ENCODE assay signal across 11 cellular contexts in genomic region chr2:128395640-128396499, GRCh38.
A peak's percentile ranks its signal among the peaks of the same experiment; 100 is the strongest.
DNase-seq lines count a peak whose midpoint lies in the region; ATAC-seq and TF ChIP-seq lines count a peak whose summit lies in the region.
"Had no signal": no experiment of that assay in that cellular context is flagged by ENCODE, and none has a peak within 500 bp of the region (broad histone marks: within the 10 kb centered on the region; RNA-seq: fewer than 3 reads in every experiment).

No MANE protein-coding gene starts in this region.

- H3K36me3 ChIP-seq in SK-N-MC (ENCODE audit: insufficient read depth, low read length) = no peaks in the 10 kb centered on the region
- H3K36me3 ChIP-seq in osteoblast (ENCODE audit: insufficient read depth, low read length) = no peaks in the 10 kb centered on the region
- H3K36me3 ChIP-seq: HAP-1 had no signal

- no peaks in the 10 kb centered on the region for H3K9me3 ChIP-seq in SK-N-MC (ENCODE audit: low read depth, low read length)
- H3K9me3 ChIP-seq in osteoblast (ENCODE audit: low read depth, low read length) = no peaks in the 10 kb centered on the region
- H3K9me3 ChIP-seq: HAP-1 had no signal

- H3K27ac ChIP-seq in SK-N-MC = peak overlapping the region; percentile 73
- H3K27ac ChIP-seq in foreskin keratinocyte = no peak overlapping the region
- H3K27ac ChIP-seq in osteoblast (ENCODE audit: low read depth, low read length) = no peak overlapping the region
- no peak overlapping the region for H3K27ac ChIP-seq in substantia nigra (ENCODE audit: low read depth, low read length, poor library complexity, severe bottlenecking)

- no peaks in the 10 kb centered on the region for H4K20me1 ChIP-seq in osteoblast (ENCODE audit: insufficient read depth, low read length)

- peak overlapping the region; percentile 3 for H3K9ac ChIP-seq in SK-N-MC (ENCODE audit: insufficient read length)

- no peak overlapping the region for H3K4me2 ChIP-seq in osteoblast (ENCODE audit: insufficient read depth, low read length)

- no peaks in the 10 kb centered on the region for H3K79me2 ChIP-seq in osteoblast (ENCODE audit: insufficient read depth, low read length)

- ATAC-seq in foreskin keratinocyte = peak; percentile 71
- ATAC-seq: activated CD8-positive, alpha-beta T cell treated with anti-CD3 and anti-CD28 coated beads for 36 hours had no signal

- H3K4me3 ChIP-seq in SK-N-MC (no peak overlapping the region), osteoblast (ENCODE audit: insufficient read depth, low read length) (no peak overlapping the region)
- H3K4me3 ChIP-seq: HAP-1 had no signal

- peak; percentile 55 for DNase-seq in EH (ENCODE audit: low read depth)
- no peak for DNase-seq in SK-N-MC (ENCODE audit: low read depth, low spot score)
- peak; percentile 68 to 80 for DNase-seq in foreskin keratinocyte
- peak; percentile 73 for DNase-seq in osteoblast (ENCODE audit: insufficient read length, low spot score, missing footprints)
- no peak for DNase-seq in SIG-M5 (lab: John Stamatoyannopoulos, UW)
- no peak for DNase-seq in DMS 273 treated with DMSO at 0.1 percent for 48 hours (lab: John Stamatoyannopoulos, UW)
- no peak for DNase-seq in substantia nigra (lab: John Stamatoyannopoulos, UW)
- no peak for DNase-seq in NCI-H748 (lab: John Stamatoyannopoulos, UW; ENCODE audit: unreplicated experiment)
- DNase-seq: activated CD8-positive, alpha-beta T cell treated with anti-CD3 and anti-CD28 coated beads for 36 hours; C1 segment of cervical spinal cord had no signal

- peaks cover 26% of the 10 kb centered on the region for H3K4me1 ChIP-seq in foreskin keratinocyte
- H3K4me1 ChIP-seq in osteoblast (ENCODE audit: insufficient read depth, low read length) = no peaks in the 10 kb centered on the region

- H2AFZ ChIP-seq in osteoblast (ENCODE audit: low read length) = peak overlapping the region; percentile 59

- H3K27me3 ChIP-seq in foreskin keratinocyte (no peaks in the 10 kb centered on the region), osteoblast (ENCODE audit: insufficient read depth, low read length) (no peaks in the 10 kb centered on the region)

- no peak for TF ChIP-seq CTCF in foreskin keratinocyte (conservative IDR thresholded peaks at IDR 0.05)
- TF ChIP-seq CTCF in osteoblast (IDR thresholded peaks at IDR 0.05; ENCODE audit: extremely low read depth, low read depth, low read length) = no peak

Comparison
In these comparisons a context has a peak if more than half of its experiments do, and no peak if none do; other contexts are left out.
1. DNase-seq: peak in EH (single experiment), foreskin keratinocyte (2 of 2) and osteoblast (single experiment); none in SK-N-MC (single experiment), SIG-M5 (single experiment), DMS 273 treated with DMSO at 0.1 percent for 48 hours (single experiment), substantia nigra (0 of 49) and NCI-H748 (single experiment).